Comparison of ENCODE assay signal across 8 cellular contexts in the genomic region with DNA sequence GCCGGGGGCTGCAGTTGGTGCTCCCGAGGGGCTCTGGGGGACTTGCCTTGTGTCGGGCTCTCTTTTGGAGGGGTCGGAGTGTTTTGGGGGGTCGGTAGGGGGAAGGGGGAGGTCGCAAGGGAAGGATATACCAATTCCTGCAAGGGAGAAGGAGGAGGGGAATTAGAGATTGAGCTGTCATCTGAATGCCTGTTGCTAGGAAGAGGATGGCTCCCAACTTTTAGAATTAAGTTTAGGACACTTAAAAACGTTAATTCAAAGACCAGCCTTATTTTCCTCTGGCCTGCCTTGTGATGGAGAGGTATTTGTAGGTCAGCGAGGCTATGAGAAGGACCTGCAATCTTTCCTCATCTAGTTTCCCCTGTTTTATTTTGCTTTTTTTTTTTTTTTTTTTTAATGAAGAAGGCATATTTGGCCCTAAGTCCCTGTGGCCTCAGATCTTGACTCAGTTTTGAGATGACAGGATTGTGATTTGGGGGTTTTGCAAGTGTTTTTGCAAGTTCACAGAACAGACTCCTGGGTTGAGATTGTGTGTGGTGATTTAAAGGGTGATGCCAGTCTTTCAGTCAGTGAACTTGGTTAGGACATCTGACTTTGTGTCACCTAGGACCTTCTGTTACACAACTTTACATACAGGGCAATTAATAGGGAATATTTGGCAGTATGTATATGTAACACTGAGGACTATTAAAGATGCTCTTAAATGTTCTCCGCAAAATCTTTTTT. TPM values are rescaled to one million over a fixed set of nuclear protein-coding genes. Genes with fewer than 3 reads are reported as not detected.
DNase-seq lines count a peak whose midpoint lies in the region; ATAC-seq and FAIRE-seq lines count a peak whose summit lies in the region.

No MANE protein-coding gene starts in this region.

- H3K23ac ChIP-seq in mesenchymal stem cell (ENCODE audit: low read length in 2 of 2): no peak overlapping the region

- peaks cover 16% of the 10 kb centered on the region for H3K79me1 ChIP-seq in mesenchymal stem cell (replicated peaks; ENCODE audit: low read length, poor library complexity, severe bottlenecking)

- DNase-seq in D341Med (ENCODE audit: low spot score) (peak; percentile 15), M059J (ENCODE audit: low read depth) (peak; percentile 11), mesenchymal stem cell (peak; percentile 40), urothelium cell line (ENCODE audit: low spot score) (peak; percentile 30), NCI-H2171 (lab: John Stamatoyannopoulos, UW) (no peak), NCI-H748 (lab: John Stamatoyannopoulos, UW; ENCODE audit: unreplicated experiment) (no peak)
- DNase-seq in central memory CD8-positive, alpha-beta T cell (ENCODE audit: low spot score in 2 of 2): no peak

- peak overlapping the region; percentile 83 to 98 for H3K18ac ChIP-seq in mesenchymal stem cell (ENCODE audit: low read depth in 1 of 2, low read length in 2 of 2)

- peak overlapping the region; percentile 81 for H2BK5ac ChIP-seq in mesenchymal stem cell (ENCODE audit: low read depth, low read length, poor library complexity, severe bottlenecking)

- peak overlapping the region; percentile 41 for H3K27ac ChIP-seq in mesenchymal stem cell (ENCODE audit: low read length, poor library complexity, severe bottlenecking)

- WGBS in mesenchymal stem cell: 1% methylated on average over 6 of the region's 9 CpGs

- no peaks in the 10 kb centered on the region for H3K9me3 Mint-ChIP-seq in central memory CD8-positive, alpha-beta T cell

- H3K4me1 ChIP-seq in mesenchymal stem cell (ENCODE audit: control insufficient read depth, insufficient read depth, low read depth, low read length): peaks cover 4% of the 10 kb centered on the region

- peaks cover 60% of the 10 kb centered on the region for H3K4me1 Mint-ChIP-seq in central memory CD8-positive, alpha-beta T cell

- H4K91ac ChIP-seq in mesenchymal stem cell (ENCODE audit: low read length): peak overlapping the region; percentile 96

- H2BK120ac ChIP-seq in mesenchymal stem cell (ENCODE audit: low read depth, low read length): peak overlapping the region; percentile 90

- H3K27me3 Mint-ChIP-seq in central memory CD8-positive, alpha-beta T cell: no peaks in the 10 kb centered on the region

- no peak overlapping the region for H2AK5ac ChIP-seq in mesenchymal stem cell (ENCODE audit: low read length, severe bottlenecking)

- H3K4ac ChIP-seq in mesenchymal stem cell (ENCODE audit: low read depth in 1 of 2, low read length in 2 of 2): peak overlapping the region; percentile 22 to 85

- H2AFZ ChIP-seq in mesenchymal stem cell (ENCODE audit: low read depth, low read length): peak overlapping the region; percentile 61

- H3K36me3 Mint-ChIP-seq in central memory CD8-positive, alpha-beta T cell (ENCODE audit: insufficient read depth): peaks cover 8% of the 10 kb centered on the region

- ATAC-seq in central memory CD8-positive, alpha-beta T cell (replicated peaks; ENCODE audit: extremely low read depth, poor library complexity, severe bottlenecking): no peak
- no peak for ATAC-seq in GM21515 (IDR thresholded peaks at IDR 0.05; ENCODE audit: unreplicated experiment)

- peak overlapping the region; percentile 37 to 88 for H3K14ac ChIP-seq in mesenchymal stem cell (ENCODE audit: low read length in 2 of 2)

- FAIRE-seq in urothelium cell line (lab: Jason Lieb, UNC): no peak

- H3K9ac ChIP-seq in mesenchymal stem cell (ENCODE audit: low read length): peak overlapping the region; percentile 95

- peak overlapping the region; percentile 89 to 96 for H3K4me3 ChIP-seq in mesenchymal stem cell (ENCODE audit: insufficient read depth in 1 of 2, low read depth in 1 of 2, low read length in 2 of 2)

- H2BK15ac ChIP-seq in mesenchymal stem cell (ENCODE audit: low read depth, poor library complexity, severe bottlenecking): peak overlapping the region; percentile 73

- peak overlapping the region; percentile 89 for H3K4me2 ChIP-seq in mesenchymal stem cell (ENCODE audit: low read length, poor library complexity, severe bottlenecking)

- no peaks in the 10 kb centered on the region for H3K27me3 ChIP-seq in mesenchymal stem cell (ENCODE audit: control insufficient read depth in 1 of 2, insufficient read depth in 1 of 2, low read length in 2 of 2)

- peak overlapping the region; percentile 7 to 62 for H2BK12ac ChIP-seq in mesenchymal stem cell (ENCODE audit: low read length in 2 of 2)

- H3K4me3 Mint-ChIP-seq in central memory CD8-positive, alpha-beta T cell: peak overlapping the region; percentile 91

- no peaks in the 10 kb centered on the region for H3K9me3 ChIP-seq in mesenchymal stem cell (ENCODE audit: control insufficient read depth, low read length)

- peak overlapping the region; percentile 78 for H3K27ac Mint-ChIP-seq in central memory CD8-positive, alpha-beta T cell (ENCODE audit: low read depth)

- peaks cover 2 to 9% of the 10 kb centered on the region in 2 experiments for H3K36me3 ChIP-seq in mesenchymal stem cell (ENCODE audit: control insufficient read depth in 1 of 2, insufficient read depth in 2 of 2, low read depth in 1 of 2, low read length in 2 of 2)

- H4K8ac ChIP-seq in mesenchymal stem cell (ENCODE audit: low read length): peak overlapping the region; percentile 99

RNA-seq across cellular contexts. Expression of gene TMEM135, which starts 0.7 kb away (rescaled TPM):
- total RNA-seq in M059J (2014; rRNA removed; shearing (Covaris generic)): 12.8 and 20.0 TPM in 2 replicates
- 27.5 TPM for polyA plus RNA-seq in mesenchymal stem cell (2013, experiment 1 of 2)
- polyA plus RNA-seq in mesenchymal stem cell (2013, experiment 2 of 2): 31.6 TPM

Comparison
In these comparisons a context has a peak if more than half of its experiments do, and no peak if none do; other contexts are left out.
1. DNase-seq: peak in D341Med (single experiment), M059J (single experiment), mesenchymal stem cell (single experiment) and urothelium cell line (single experiment); none in central memory CD8-positive, alpha-beta T cell (0 of 2), NCI-H2171 (single experiment) and NCI-H748 (single experiment).